In the genomic region with DNA sequence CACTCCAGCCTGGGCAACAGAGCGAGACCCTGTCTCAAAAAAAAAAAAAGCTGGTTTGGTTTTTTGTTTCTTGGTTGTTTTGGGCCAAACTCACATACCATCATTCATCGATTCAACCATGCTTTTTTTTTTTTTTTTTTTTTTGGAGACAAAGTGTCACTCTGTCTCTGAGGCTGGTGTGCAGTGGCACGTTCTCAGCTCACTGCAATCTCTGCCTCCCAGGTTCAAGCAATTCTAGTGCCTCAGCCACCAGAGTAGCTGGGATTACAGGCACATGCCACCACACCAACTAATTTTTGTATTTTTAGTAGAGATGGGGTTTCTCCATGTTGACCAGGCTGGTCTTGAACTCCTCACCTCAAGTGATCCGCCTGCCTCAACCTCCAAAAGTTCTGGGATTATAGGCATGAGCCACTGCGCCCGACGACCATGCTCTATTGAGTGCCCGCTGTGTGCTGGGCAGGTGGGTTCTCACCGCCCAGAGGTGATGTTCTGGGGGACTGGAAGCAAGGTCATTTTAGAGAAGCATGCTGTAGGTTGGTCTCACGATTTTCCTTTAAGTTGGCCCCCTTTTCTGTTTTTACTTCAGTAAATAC, we compare ENCODE assay signal across 1 cellular context.
TF ChIP-seq lines count a peak whose summit lies in the region.

No MANE protein-coding gene starts in this region.

TF ChIP-seq in GM12878, 131 proteins besides CTCF, POLR2A, EP300 and RAD21:
- TF ChIP-seq, protein P1, sequence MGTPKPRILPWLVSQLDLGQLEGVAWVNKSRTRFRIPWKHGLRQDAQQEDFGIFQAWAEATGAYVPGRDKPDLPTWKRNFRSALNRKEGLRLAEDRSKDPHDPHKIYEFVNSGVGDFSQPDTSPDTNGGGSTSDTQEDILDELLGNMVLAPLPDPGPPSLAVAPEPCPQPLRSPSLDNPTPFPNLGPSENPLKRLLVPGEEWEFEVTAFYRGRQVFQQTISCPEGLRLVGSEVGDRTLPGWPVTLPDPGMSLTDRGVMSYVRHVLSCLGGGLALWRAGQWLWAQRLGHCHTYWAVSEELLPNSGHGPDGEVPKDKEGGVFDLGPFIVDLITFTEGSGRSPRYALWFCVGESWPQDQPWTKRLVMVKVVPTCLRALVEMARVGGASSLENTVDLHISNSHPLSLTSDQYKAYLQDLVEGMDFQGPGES (IDR thresholded peaks at IDR 0.05) = no peak
- TF ChIP-seq BRCA1 (IDR thresholded peaks at IDR 0.05; ENCODE audit: low read depth, low read length) = no peak
- no peak for TF ChIP-seq SIX5 (IDR thresholded peaks at IDR 0.05; ENCODE audit: low read depth, low read length, severe bottlenecking)
